In genomic region chr16:4271176-4272113, GRCh38 we compare ENCODE assay signal across 8 cellular contexts. TPM values are rescaled to one million over a fixed set of nuclear protein-coding genes. Genes with fewer than 3 reads are reported as not detected.
A peak's percentile ranks its signal among the peaks of the same experiment; 100 is the strongest.
DNase-seq lines count a peak whose midpoint lies in the region; ATAC-seq and TF ChIP-seq lines count a peak whose summit lies in the region.

No MANE protein-coding gene starts in this region.

- H3K4me3 ChIP-seq in Caco-2 (ENCODE audit: low read depth, low read length) = peak overlapping the region; percentile 72
- peak overlapping the region; percentile 83 for H3K4me3 ChIP-seq in OCI-LY7 (ENCODE audit: low read depth, low read length, poor library complexity, severe bottlenecking)
- H3K4me3 ChIP-seq in muscle layer of colon (ENCODE audit: low read depth in 1 of 2, low read length in 2 of 2) = peak overlapping the region; percentile 75 to 83

- H3K9me2 ChIP-seq in OCI-LY7 (ENCODE audit: insufficient read depth, low read length) = no peaks in the 10 kb centered on the region

- H3K79me2 ChIP-seq in OCI-LY7 (ENCODE audit: insufficient read depth, low read depth, low read length) = peaks cover 51% of the 10 kb centered on the region

- H3K27ac Mint-ChIP-seq in Caco-2 (ENCODE audit: unreplicated experiment) = peak overlapping the region; percentile 90

- H3K9me3 Mint-ChIP-seq in Caco-2 (ENCODE audit: unreplicated experiment) = no peaks in the 10 kb centered on the region

- BruUV-seq in Caco-2 (replicated peaks; lab: Mats Ljungman, UMichigan) = TSS peak; percentile 46
- TSS peak; percentile 38 for BruUV-seq in OCI-LY7 (replicated peaks; lab: Mats Ljungman, UMichigan)

- peaks cover 33% of the 10 kb centered on the region for H3K36me3 Mint-ChIP-seq in Caco-2 (ENCODE audit: insufficient read depth, unreplicated experiment)

- H3K27me3 Mint-ChIP-seq in Caco-2 (ENCODE audit: insufficient read depth, unreplicated experiment) = no peaks in the 10 kb centered on the region

- H3K27me3 ChIP-seq in Caco-2 (replicated peaks; ENCODE audit: control insufficient read depth, insufficient read depth, low read length) (no peaks in the 10 kb centered on the region), muscle layer of colon (ENCODE audit: control insufficient read depth in 1 of 2, insufficient read depth in 2 of 2, low read length in 2 of 2) (no peaks in the 10 kb centered on the region)

- peak; percentile 62 for ATAC-seq in GM21447 (IDR thresholded peaks at IDR 0.05; ENCODE audit: unreplicated experiment)

- H3K27ac ChIP-seq in OCI-LY7 (ENCODE audit: low read depth, low read length, poor library complexity, severe bottlenecking) (peak overlapping the region; percentile 89), muscle layer of colon (ENCODE audit: low read depth, low read length) (peak overlapping the region; percentile 89)

- no peaks in the 10 kb centered on the region for H4K20me1 ChIP-seq in OCI-LY7 (ENCODE audit: insufficient read depth, low read length)

- H3K9ac ChIP-seq in muscle layer of colon (ENCODE audit: low read length) = peak overlapping the region; percentile 22

- H3K4me1 Mint-ChIP-seq in Caco-2 (ENCODE audit: low read depth, unreplicated experiment) = no peaks in the 10 kb centered on the region

- peak; percentile 64 for TF ChIP-seq POLR2A in erythroblast (IDR thresholded peaks at IDR 0.05; ENCODE audit: low read length)

- peak overlapping the region; percentile 11; the same call in 1 of the 2 replicates for H2AFZ ChIP-seq in OCI-LY7 (ENCODE audit: low read length)

- intact Hi-C loops in Caco-2 (cut with micrococcal nuclease; ENCODE audit: unreplicated experiment) (loop anchor here (1.0 to 5.0 kb wide), 4 partner anchors 17 to 131 kb away; no protein-coding TSS in a partner anchor), OCI-LY7 (cut with micrococcal nuclease; ENCODE audit: unreplicated experiment) (loop anchor here (1.0 to 2.0 kb wide), 2 partner anchors 17 to 35 kb away; no protein-coding TSS in a partner anchor)

- H3K4me2 ChIP-seq in OCI-LY7 (ENCODE audit: low read length) = peak overlapping the region; percentile 94

- CTCF ChIA-PET in Caco-2 (lab: Charles Lee) = interaction anchor here (0.6 to 2.7 kb wide), 3 partner anchors 18 to 71 kb away, joined by 3 to 26 read pairs (median 3); partner anchors contain the start of gene GLIS2
- CTCF ChIA-PET in OCI-LY7 (lab: Charles Lee; ENCODE audit: unreplicated experiment) = no interaction called here

- H3K9me3 ChIP-seq in Caco-2 = no peaks in the 10 kb centered on the region
- H3K9me3 ChIP-seq in OCI-LY7 (ENCODE audit: low read length) = no peaks in the 10 kb centered on the region
- no peaks in the 10 kb centered on the region for H3K9me3 ChIP-seq in muscle layer of colon (ENCODE audit: low read length)

- peak overlapping the region; percentile 88 for H3K4me3 Mint-ChIP-seq in Caco-2 (ENCODE audit: unreplicated experiment)

- no peaks in the 10 kb centered on the region for H3K36me3 ChIP-seq in Caco-2 (ENCODE audit: control insufficient read depth, insufficient read depth, low read length)
- H3K36me3 ChIP-seq in OCI-LY7 (ENCODE audit: insufficient read depth, low read length) = peaks cover 37% of the 10 kb centered on the region
- no peaks in the 10 kb centered on the region for H3K36me3 ChIP-seq in muscle layer of colon (ENCODE audit: insufficient read depth, low read length)

- H3K4me1 ChIP-seq in Caco-2 = peaks cover 6% of the 10 kb centered on the region
- H3K4me1 ChIP-seq in OCI-LY7 (ENCODE audit: insufficient read depth, low read length, poor library complexity, severe bottlenecking) = peaks cover 24% of the 10 kb centered on the region
- peaks cover 6% of the 10 kb centered on the region for H3K4me1 ChIP-seq in muscle layer of colon (ENCODE audit: insufficient read depth, low read length)

- POLR2A ChIA-PET in Caco-2 (lab: Charles Lee) (interaction anchor here (0.6 to 4.0 kb wide), 7 partner anchors 13 to 391 kb away, joined by 3 to 51 read pairs (median 4); partner anchors contain the start of gene GLIS2), OCI-LY7 (lab: Charles Lee) (interaction anchor here (0.6 to 0.9 kb wide), 2 partner anchors 18 to 26 kb away, joined by 3 to 4 read pairs; no protein-coding TSS in a partner anchor)

- TF ChIP-seq CTCF in Caco-2 (IDR thresholded peaks at IDR 0.05; ENCODE audit: insufficient read depth in 1 of 2, low read depth in 1 of 2, low read length in 1 of 2, severe bottlenecking in 1 of 2, unreplicated experiment in 1 of 2) = no peak
- TF ChIP-seq CTCF in OCI-LY7 (conservative IDR thresholded peaks at IDR 0.05; ENCODE audit: low read length) = peak; percentile 34; the same call in 1 of the 2 replicates

- DNase-seq in Caco-2 (peak; percentile 94 to 96), HuH-7 (ENCODE audit: low spot score) (peak; percentile 88), OCI-LY7 (ENCODE audit: low spot score) (peak; percentile 94), activated T-cell treated with anti-CD3 and anti-CD28 coated beads for 48 hours (ENCODE audit: low read depth) (peak; percentile 87), erythroblast (lab: John Stamatoyannopoulos, UW) (peak; percentile 93 to 94)
- DNase-seq in stimulated activated CD8-positive, alpha-beta memory T cell treated with anti-CD3 and anti-CD28 coated beads, Interleukin-4, amount 100 ng/mL, for 48 hours = peak; percentile 92

RNA-seq across cellular contexts. Expression of gene TFAP4, which starts 1.4 kb away (rescaled TPM):
- total RNA-seq in Caco-2 (2022) = 22.6 and 24.6 TPM in 2 replicates
- 30.8 and 41.2 TPM in 2 replicates for total RNA-seq in OCI-LY7 (2014; rRNA removed; shearing (Covaris generic))
- 41.9 and 43.2 TPM in 2 replicates for total RNA-seq in OCI-LY7 (2022)

RNA-seq across cellular contexts. Expression of gene SRL, which starts 29.6 kb away (rescaled TPM):
- total RNA-seq in Caco-2 (2022) = not detected in 2 replicates
- total RNA-seq in OCI-LY7 (2014; rRNA removed; shearing (Covaris generic)) = not detected in 2 replicates
- total RNA-seq in OCI-LY7 (2022) = not detected in 2 replicates

RNA-seq across cellular contexts. Expression of gene GLIS2, which starts 44.4 kb away (rescaled TPM):
- total RNA-seq in Caco-2 (2022) (12.3 and 13.1 TPM in 2 replicates), OCI-LY7 (2022) (0.08 TPM in 1 of 2 replicates, not detected in the other)
- total RNA-seq in OCI-LY7 (2014; rRNA removed; shearing (Covaris generic)) = not detected in 2 replicates

Comparison
In these comparisons a context has a peak if more than half of its experiments do, and no peak if none do; other contexts are left out.
1. Peak in every context shown above with its lines: DNase-seq, ATAC-seq, H3K4me3 ChIP-seq and H3K27ac ChIP-seq.
2. RNA of gene GLIS2, which starts 44.4 kb away (total RNA-seq): 12.3 to 13.1 TPM in Caco-2; 0.08 TPM in OCI-LY7; every median in the first group is over 10 times any median in the second.